Comparison of ENCODE assay signal across 8 cellular contexts in the genomic region with DNA sequence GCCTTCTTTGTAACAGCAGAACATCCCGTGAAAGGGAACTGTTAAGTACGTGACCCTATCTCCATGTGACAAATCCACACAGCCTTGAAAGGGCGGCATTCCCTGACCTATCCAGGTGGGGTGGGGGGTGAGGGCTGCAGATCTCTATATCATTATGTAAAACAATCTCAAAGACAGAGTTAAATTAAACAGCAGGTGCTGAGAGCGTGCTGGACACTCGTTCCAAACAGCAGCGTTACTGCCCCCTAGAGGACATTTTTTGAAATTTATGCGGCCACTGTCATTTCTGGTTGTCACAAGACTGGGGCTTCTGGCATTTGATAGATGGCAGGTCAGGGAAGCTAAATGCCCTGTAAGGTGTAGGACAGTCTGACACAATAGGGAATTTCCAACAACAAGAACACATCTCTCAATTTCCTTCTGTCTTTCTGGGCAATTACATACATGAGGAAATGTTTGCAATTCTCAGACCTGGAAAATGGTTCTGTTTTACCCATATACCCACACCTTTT. TPM values are rescaled to one million over a fixed set of nuclear protein-coding genes. Genes with fewer than 3 reads are reported as not detected.
DNase-seq lines count a peak whose midpoint lies in the region; ATAC-seq and FAIRE-seq lines count a peak whose summit lies in the region.

No MANE protein-coding gene starts in this region.

- H3K36me3 Mint-ChIP-seq in activated naive CD8-positive, alpha-beta T cell treated with anti-CD3 and anti-CD28 coated beads for 36 hours: no peaks in the 10 kb centered on the region

- intact Hi-C loops in head of caudate nucleus (cut with DNase I): no loop called here

- H3K27me3 Mint-ChIP-seq in activated naive CD8-positive, alpha-beta T cell treated with anti-CD3 and anti-CD28 coated beads for 36 hours: no peaks in the 10 kb centered on the region

- H3K4me1 Mint-ChIP-seq in activated naive CD8-positive, alpha-beta T cell treated with anti-CD3 and anti-CD28 coated beads for 36 hours: peaks cover 14% of the 10 kb centered on the region

- H3K4me3 Mint-ChIP-seq in activated naive CD8-positive, alpha-beta T cell treated with anti-CD3 and anti-CD28 coated beads for 36 hours: no peak overlapping the region

- H3K9me3 Mint-ChIP-seq in activated naive CD8-positive, alpha-beta T cell treated with anti-CD3 and anti-CD28 coated beads for 36 hours: no peaks in the 10 kb centered on the region

- no peak for ATAC-seq in HG03280 (IDR thresholded peaks at IDR 0.05; ENCODE audit: unreplicated experiment)
- no peak for ATAC-seq in GM21619 (IDR thresholded peaks at IDR 0.05; ENCODE audit: unreplicated experiment)

- FAIRE-seq in G401.6 (lab: Jason Lieb, UNC): peak; percentile 37

- no peak overlapping the region for H3K27ac Mint-ChIP-seq in activated naive CD8-positive, alpha-beta T cell treated with anti-CD3 and anti-CD28 coated beads for 36 hours

- DNase-seq in NCI-H1105 (lab: John Stamatoyannopoulos, UW) (peak; percentile 44), SKM-1 treated with dmso at 0.1 percent for 144 hours (lab: John Stamatoyannopoulos, UW; ENCODE audit: unreplicated experiment) (peak; percentile 50), head of caudate nucleus (peak in 39 of 42 donors; percentile 38 to 91 (median 75)), pons (ENCODE audit: low spot score) (peak; percentile 88)
- DNase-seq in activated naive CD8-positive, alpha-beta T cell treated with anti-CD3 and anti-CD28 coated beads for 36 hours: peak; percentile 69

RNA-seq across cellular contexts. Expression of a gene that starts 6.7 kb away (rescaled TPM):
- 100 to 1,000 TPM; 193 to 200 TPM for total RNA-seq in activated naive CD8-positive, alpha-beta T cell treated with anti-CD3 and anti-CD28 coated beads for 36 hours

RNA-seq across cellular contexts. Expression of a gene that starts 13.8 kb away (rescaled TPM):
- 10 to 100 TPM; 34.4 to 36.1 TPM for total RNA-seq in activated naive CD8-positive, alpha-beta T cell treated with anti-CD3 and anti-CD28 coated beads for 36 hours

RNA-seq across cellular contexts. Expression of a gene that starts 22.9 kb away (rescaled TPM):
- under 1 TPM; 0.08 to 0.16 TPM for total RNA-seq in activated naive CD8-positive, alpha-beta T cell treated with anti-CD3 and anti-CD28 coated beads for 36 hours

RNA-seq across cellular contexts. Expression of a gene that starts 32.3 kb away (rescaled TPM):
- under 1 TPM; 0.14 to 0.19 TPM for total RNA-seq in activated naive CD8-positive, alpha-beta T cell treated with anti-CD3 and anti-CD28 coated beads for 36 hours

RNA-seq across cellular contexts. Expression of a gene that starts 58.1 kb away (rescaled TPM):
- under 1 TPM; 0.36 to 0.62 TPM for total RNA-seq in activated naive CD8-positive, alpha-beta T cell treated with anti-CD3 and anti-CD28 coated beads for 36 hours
